Comparison of ENCODE assay signal across 12 cellular contexts in genomic region chr19:43462383-43462782, GRCh38. TPM values are rescaled to one million over a fixed set of nuclear protein-coding genes. Genes with fewer than 3 reads are reported as not detected.
DNase-seq lines count a peak whose midpoint lies in the region; ATAC-seq and TF ChIP-seq lines count a peak whose summit lies in the region.
"Had no signal": no experiment of that assay in that cellular context is flagged by ENCODE, and none has a peak within 500 bp of the region (broad histone marks: within the 10 kb centered on the region; RNA-seq: fewer than 3 reads in every experiment).

No MANE protein-coding gene starts in this region.

- CTCF ChIA-PET in CD8-positive, alpha-beta T cell (lab: Charles Lee), result interaction anchor here (0.7 to 4.3 kb wide), 4 partner anchors 12 to 93 kb away, joined by 3 to 40 read pairs (median 6); no protein-coding TSS in a partner anchor

- TF ChIP-seq CTCF in CD8-positive, alpha-beta T cell (IDR thresholded peaks at IDR 0.05), result no peak
- TF ChIP-seq CTCF in neural crest cell (conservative IDR thresholded peaks at IDR 0.05), result no peak

- no peak overlapping the region for H3K9ac ChIP-seq in HUES64 (ENCODE audit: low read depth, low read length)

- DNase-seq in CD8-positive, alpha-beta T cell, result no peak
- DNase-seq in effector memory CD8-positive, alpha-beta T cell, result no peak
- no peak for DNase-seq in neural crest cell (ENCODE audit: low read depth, low spot score)
- DNase-seq in COLO829 (ENCODE audit: low spot score), result no peak
- DNase-seq in SHP77 treated with DMSO at 0.1 percent for 48 hours (lab: John Stamatoyannopoulos, UW), result no peak
- no peak for DNase-seq in islet precursor cell
- DNase-seq: GF-D8, NCI-H446 treated with DMSO at 0.1 percent for 48 hours, retina, RPMI8226 had no signal

- H3K27me3 Mint-ChIP-seq in CD8-positive, alpha-beta T cell (ENCODE audit: low read depth), result no peaks in the 10 kb centered on the region
- no peaks in the 10 kb centered on the region for H3K27me3 Mint-ChIP-seq in effector memory CD8-positive, alpha-beta T cell
- peaks cover 54% of the 10 kb centered on the region for H3K27me3 Mint-ChIP-seq in neural crest cell (ENCODE audit: low read depth)

- H3K9me3 ChIP-seq in CD8-positive, alpha-beta T cell (ENCODE audit: low read length), result no peaks in the 10 kb centered on the region
- H3K9me3 ChIP-seq in HUES64 (ENCODE audit: insufficient read depth, low read depth, low read length), result no peaks in the 10 kb centered on the region
- H3K9me3 ChIP-seq: HAP-1 had no signal

- peak overlapping the region; percentile 93 for H3K4me3 Mint-ChIP-seq in CD8-positive, alpha-beta T cell
- peak overlapping the region; percentile 81 to 93 for H3K4me3 Mint-ChIP-seq in effector memory CD8-positive, alpha-beta T cell
- H3K4me3 Mint-ChIP-seq in neural crest cell, result peak overlapping the region; percentile 66

- peaks cover 17% of the 10 kb centered on the region for H3K4me1 ChIP-seq in CD8-positive, alpha-beta T cell (ENCODE audit: insufficient read depth, low read length)
- no peaks in the 10 kb centered on the region; the same call in 1 of the 2 replicates for H3K4me1 ChIP-seq in HUES64 (ENCODE audit: insufficient read depth, low read length)

- 92% methylated on average over 5 of the region's 7 CpGs for WGBS in HUES64

- H3K27ac Mint-ChIP-seq in CD8-positive, alpha-beta T cell, result peak overlapping the region; percentile 98
- no peak overlapping the region for H3K27ac Mint-ChIP-seq in effector memory CD8-positive, alpha-beta T cell
- no peak overlapping the region for H3K27ac Mint-ChIP-seq in neural crest cell (ENCODE audit: unreplicated experiment)

- no peak for ATAC-seq in CD8-positive, alpha-beta T cell
- ATAC-seq in effector memory CD8-positive, alpha-beta T cell (replicated peaks), result no peak

- POLR2A ChIA-PET in CD8-positive, alpha-beta T cell (lab: Charles Lee), result interaction anchor here (1.2 to 3.7 kb wide), 7 partner anchors 14 to 71 kb away, joined by 3 to 50 read pairs (median 22); partner anchors contain the start of genes PHLDB3 and ZNF575

- intact Hi-C loops in CD8-positive, alpha-beta T cell (cut with DNase I, micrococcal nuclease), result loop anchor here (10.0 kb wide), 2 partner anchors 292 to 322 kb away; partner anchors contain the start of genes KCNN4 (in 1 of the 2) and SMG9 (in 1 of the 2)

- H3K36me3 Mint-ChIP-seq in CD8-positive, alpha-beta T cell, result peaks cover 9% of the 10 kb centered on the region
- H3K36me3 Mint-ChIP-seq in effector memory CD8-positive, alpha-beta T cell (ENCODE audit: insufficient read depth), result peaks cover 11% of the 10 kb centered on the region
- H3K36me3 Mint-ChIP-seq in neural crest cell (ENCODE audit: low read depth), result no peaks in the 10 kb centered on the region

- H3K9me3 Mint-ChIP-seq in CD8-positive, alpha-beta T cell, result no peaks in the 10 kb centered on the region
- no peaks in the 10 kb centered on the region for H3K9me3 Mint-ChIP-seq in effector memory CD8-positive, alpha-beta T cell
- no peaks in the 10 kb centered on the region for H3K9me3 Mint-ChIP-seq in neural crest cell

- H3K27me3 ChIP-seq in CD8-positive, alpha-beta T cell (ENCODE audit: insufficient read depth, low read length), result no peaks in the 10 kb centered on the region
- peaks cover 37% of the 10 kb centered on the region for H3K27me3 ChIP-seq in HUES64 (ENCODE audit: insufficient read depth, low read length)

- H3K4me1 Mint-ChIP-seq in CD8-positive, alpha-beta T cell (ENCODE audit: low read depth), result peaks cover 43% of the 10 kb centered on the region
- peaks cover 13 to 17% of the 10 kb centered on the region in 2 donors for H3K4me1 Mint-ChIP-seq in effector memory CD8-positive, alpha-beta T cell (ENCODE audit: low read depth in 2 of 2)
- H3K4me1 Mint-ChIP-seq in neural crest cell, result peaks cover 15% of the 10 kb centered on the region

- peak overlapping the region; percentile 71 for H3K4me3 ChIP-seq in CD8-positive, alpha-beta T cell (ENCODE audit: low read depth, low read length)
- peak overlapping the region; percentile 83 for H3K4me3 ChIP-seq in HUES64 (ENCODE audit: low read length)

- H3K27ac ChIP-seq in CD8-positive, alpha-beta T cell (ENCODE audit: low read depth, low read length), result no peak overlapping the region
- H3K27ac ChIP-seq in HUES64 (ENCODE audit: low read depth, low read length), result no peak overlapping the region

- no peaks in the 10 kb centered on the region for H3K36me3 ChIP-seq in CD8-positive, alpha-beta T cell (ENCODE audit: insufficient read depth, low read length)
- no peaks in the 10 kb centered on the region for H3K36me3 ChIP-seq in HUES64 (ENCODE audit: insufficient read depth, low read length)
- H3K36me3 ChIP-seq: HAP-1 had no signal

RNA-seq across cellular contexts. Expression of gene LYPD3, which starts 3.0 kb away (rescaled TPM):
- total RNA-seq in CD8-positive, alpha-beta T cell, result 10 to 100 TPM; 70.0 to 72.3 TPM
- 1.7 TPM for polyA plus RNA-seq in HUES64 (2013, experiment 1 of 2)
- polyA plus RNA-seq in HUES64 (2013, experiment 2 of 2), result 2.2 TPM
- 0.50 and 0.89 TPM in 2 replicates for total RNA-seq in neural crest cell

RNA-seq across cellular contexts. Expression of gene PHLDB3, which starts 42.2 kb away (rescaled TPM):
- 100 to 1,000 TPM; 149 to 166 TPM for total RNA-seq in CD8-positive, alpha-beta T cell
- polyA plus RNA-seq in HUES64 (2013, experiment 1 of 2), result 4.6 TPM
- polyA plus RNA-seq in HUES64 (2013, experiment 2 of 2), result 8.4 TPM
- total RNA-seq in neural crest cell, result 13.3 and 14.3 TPM in 2 replicates

RNA-seq across cellular contexts. Expression of gene TEX101, which starts 47.7 kb away (rescaled TPM):
- total RNA-seq in CD8-positive, alpha-beta T cell, result not detected
- not detected for polyA plus RNA-seq in HUES64 (2013, experiment 1 of 2)
- polyA plus RNA-seq in HUES64 (2013, experiment 2 of 2), result not detected
- not detected in 2 replicates for total RNA-seq in neural crest cell

Comparison
In these comparisons a context has a peak if more than half of its experiments do, and no peak if none do; other contexts are left out.
1. RNA of gene LYPD3, which starts 3.0 kb away (total RNA-seq): 70.0 to 72.3 TPM in CD8-positive, alpha-beta T cell; 0.50 to 0.89 TPM in neural crest cell; every median in the first group is over 10 times any median in the second.
2. Peak in every context shown above with its lines, with median percentiles within 50 percentile points of each other: H3K4me3 Mint-ChIP-seq.